ENCODE assay signal across 22 cellular contexts in the genomic region with DNA sequence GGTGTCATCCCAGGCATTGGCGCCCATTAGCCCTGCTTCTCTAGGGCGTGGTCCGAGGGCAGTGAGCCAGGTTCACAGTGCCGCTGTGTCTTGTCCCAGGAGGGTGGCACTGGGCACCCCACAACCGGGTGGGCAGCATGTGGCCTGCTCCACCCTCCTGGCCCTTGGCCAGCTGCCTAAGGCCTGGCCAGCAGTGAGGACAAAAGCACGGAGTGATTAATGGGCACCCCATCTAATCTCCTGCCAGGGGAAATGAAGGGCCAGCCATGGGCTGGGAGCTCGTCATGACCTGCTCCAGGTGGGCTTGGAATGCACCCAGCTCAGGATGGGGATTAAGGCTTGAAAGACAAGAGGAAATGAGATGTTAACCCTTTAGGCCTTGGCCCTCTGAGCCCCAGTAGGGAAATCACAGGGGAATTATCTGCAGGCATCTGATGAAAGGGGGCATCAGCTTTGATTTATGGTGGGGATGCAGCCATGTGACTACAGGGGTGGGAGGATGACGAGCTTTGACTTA. TPM values are rescaled to one million over a fixed set of nuclear protein-coding genes. Genes with fewer than 3 reads are reported as not detected.
"Had no signal": no experiment of that assay in that cellular context is flagged by ENCODE, and none has a peak within 500 bp of the region (broad histone marks: within the 10 kb centered on the region; RNA-seq: fewer than 3 reads in every experiment).

No MANE protein-coding gene starts in this region.

- H3K9me3 ChIP-seq: heart right ventricle, mucosa of descending colon, stomach, suprapubic skin, transverse colon had no signal

- H3K36me3 ChIP-seq: heart right ventricle, stomach, suprapubic skin, transverse colon had no signal

- H3K4me3 ChIP-seq: dorsolateral prefrontal cortex, heart right ventricle, mucosa of descending colon, stomach, suprapubic skin, transverse colon had no signal

- ATAC-seq: activated CD4-positive, alpha-beta T cell treated with anti-CD3 and anti-CD28 coated beads for 36 hours; activated T-cell treated with anti-CD3 and anti-CD28 coated beads, Interleukin-2, amount 50 U/mL, for 4 hours; effector memory CD8-positive, alpha-beta T cell; heart right ventricle; mucosa of descending colon; sciatic nerve; stimulated activated memory B cell treated with anti-CD40 and anti-IgM and Interleukin-4, amounts not matched to agents 10 μg/mL and 1 μg/mL and 100 μg/mL, for 72 hours; T-cell had no signal

- H3K27ac ChIP-seq: dorsolateral prefrontal cortex, stomach, suprapubic skin, transverse colon had no signal

- DNase-seq: activated B cell treated with CpG ODN at 0.5 μM for 24 hours; activated CD4-positive, alpha-beta T cell treated with anti-CD3 and anti-CD28 coated beads for 36 hours; activated CD4-positive, alpha-beta T cell treated with anti-CD3 and anti-CD28 coated beads, Interleukin-2, amount 50 U/mL, for 48 hours; activated CD8-positive, alpha-beta memory T cell treated with anti-CD3 and anti-CD28 coated beads, Interleukin-2, amount 50 U/mL, for 48 hours; activated naive CD4-positive, alpha-beta T cell treated with Interleukin-2 at 50 U/mL for 16 hours; activated naive CD8-positive, alpha-beta T cell treated with anti-CD3 and anti-CD28 coated beads for 36 hours; activated T-cell treated with anti-CD3 and anti-CD28 coated beads, Interleukin-2, amount 50 U/mL, for 4 hours; dorsolateral prefrontal cortex; effector memory CD8-positive, alpha-beta T cell; heart right ventricle; mesendoderm; mucosa of descending colon; occipital lobe; small intestine; stimulated activated CD4-positive, alpha-beta T cell treated with anti-CD3 and anti-CD28 coated beads, Interleukin-2, amount 100 ng/mL, for 24 hours; stomach; T-cell; transverse colon had no signal

RNA-seq across cellular contexts. Expression of gene THSD4, which starts 5.2 kb away (rescaled TPM):
- total RNA-seq: activated B cell treated with CpG ODN at 0.5 μM for 24 hours; activated CD4-positive, alpha-beta T cell treated with anti-CD3 and anti-CD28 coated beads for 36 hours; activated CD8-positive, alpha-beta memory T cell treated with anti-CD3 and anti-CD28 coated beads for 36 hours; activated naive CD8-positive, alpha-beta T cell treated with anti-CD3 and anti-CD28 coated beads for 36 hours had no signal
